ENCODE assay signal across 12 cellular contexts in the genomic region with DNA sequence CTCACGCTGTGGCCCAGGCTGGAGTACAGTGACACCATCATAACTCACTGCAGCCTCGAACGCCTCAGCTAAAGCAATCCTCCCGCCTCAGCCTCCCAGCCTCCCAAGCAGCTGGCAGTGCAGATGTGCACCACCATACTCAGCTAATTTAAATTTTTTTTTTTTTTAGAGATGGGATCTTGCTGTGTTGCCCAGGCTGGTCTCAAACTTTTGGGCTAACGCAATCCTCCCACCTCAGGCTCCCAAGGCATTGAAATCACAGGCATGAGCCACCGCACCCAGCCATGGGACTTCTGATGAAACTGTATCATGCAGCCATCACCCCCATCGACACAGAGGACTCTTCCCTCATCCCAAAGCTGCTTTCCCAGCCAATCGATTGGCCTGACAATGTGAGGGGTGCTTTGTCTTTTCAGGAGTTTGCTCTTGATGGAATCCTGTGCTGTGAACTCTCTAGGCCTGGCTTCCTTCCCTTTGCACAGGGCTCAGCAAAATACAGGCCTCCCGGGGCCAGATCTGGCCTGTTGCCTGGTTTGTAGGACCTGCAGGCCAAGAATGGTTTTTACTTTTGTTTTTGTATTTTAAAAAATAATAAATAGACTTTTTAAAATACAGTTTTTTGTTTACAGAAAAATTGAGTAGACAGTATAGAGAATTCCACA. TPM values are rescaled to one million over a fixed set of nuclear protein-coding genes. Genes with fewer than 3 reads are reported as not detected.
A peak's percentile ranks its signal among the peaks of the same experiment; 100 is the strongest.
DNase-seq lines count a peak whose midpoint lies in the region; ATAC-seq and TF ChIP-seq lines count a peak whose summit lies in the region.
"Had no signal": no experiment of that assay in that cellular context is flagged by ENCODE, and none has a peak within 500 bp of the region (broad histone marks: within the 10 kb centered on the region; RNA-seq: fewer than 3 reads in every experiment).

No MANE protein-coding gene starts in this region.

- intact Hi-C loops in lower lobe of right lung (cut with DNase I), result no loop called here

- ATAC-seq in lower lobe of right lung (no peak), upper lobe of left lung (ENCODE audit: low FRiP score in 2 of 2) (peak in 1 of 2 donors; percentile 46), GM21360 (IDR thresholded peaks at IDR 0.05; ENCODE audit: unreplicated experiment) (no peak), HG03442 (IDR thresholded peaks at IDR 0.05; ENCODE audit: unreplicated experiment) (no peak)

- H3K27me3 ChIP-seq in lower lobe of right lung (ENCODE audit: low read depth) (no peaks in the 10 kb centered on the region), upper lobe of left lung (no peaks in the 10 kb centered on the region)

- 69 to 77% methylated on average over 9 of the region's 9 CpGs for WGBS in upper lobe of left lung, 2 donors

- DNase-seq in DMS 273 (lab: John Stamatoyannopoulos, UW; ENCODE audit: unreplicated experiment) (peak; percentile 57), DMS 273 treated with DMSO at 0.1 percent for 48 hours (lab: John Stamatoyannopoulos, UW) (no peak), coronary artery (ENCODE audit: low spot score) (no peak), lower lobe of right lung (no peak), upper lobe of left lung (no peak), GF-D8 (lab: John Stamatoyannopoulos, UW) (no peak)
- DNase-seq: effector CD8-positive, alpha-beta T cell; NCI-H1694 treated with DMSO at 0.1 percent for 48 hours had no signal

- H3K9me3 ChIP-seq in lower lobe of right lung (no peaks in the 10 kb centered on the region), upper lobe of left lung (no peaks in the 10 kb centered on the region)

- no peak overlapping the region for H3K4me3 ChIP-seq in coronary artery
- H3K4me3 ChIP-seq in lower lobe of right lung, result no peak overlapping the region
- H3K4me3 ChIP-seq in upper lobe of left lung, result no peak overlapping the region
- H3K4me3 ChIP-seq: SK-N-MC had no signal

- TF ChIP-seq CTCF in coronary artery (IDR thresholded peaks at IDR 0.05) (no peak), lower lobe of right lung (IDR thresholded peaks at IDR 0.05) (no peak), upper lobe of left lung (IDR thresholded peaks at IDR 0.05) (no peak)

- H3K27ac ChIP-seq in coronary artery (peak overlapping the region; percentile 57 to 89), lower lobe of right lung (peak overlapping the region; percentile 78), upper lobe of left lung (peak overlapping the region; percentile 75 to 85 (median 82))
- H3K27ac ChIP-seq: 22Rv1, SK-N-MC had no signal

- TF ChIP-seq EP300 in upper lobe of left lung (IDR thresholded peaks at IDR 0.05), result no peak

- H3K36me3 ChIP-seq in lower lobe of right lung, result no peaks in the 10 kb centered on the region
- no peaks in the 10 kb centered on the region for H3K36me3 ChIP-seq in upper lobe of left lung

- TF ChIP-seq POLR2A in upper lobe of left lung (IDR thresholded peaks at IDR 0.05), result no peak

- H3K4me1 ChIP-seq in lower lobe of right lung (peaks cover 37% of the 10 kb centered on the region), upper lobe of left lung (peaks cover 26 to 40% (median 31%) of the 10 kb centered on the region in 4 donors)

RNA-seq across cellular contexts. Expression of gene NCOR2, which starts 59.6 kb away (rescaled TPM):
- total RNA-seq in lower lobe of right lung (318 TPM), upper lobe of left lung (100 to 1,000 TPM; 188 to 603 (median 373) TPM)
